ENCODE assay signal across 1 cellular context in genomic region chr18:79874553-79875530, GRCh38.
TF ChIP-seq lines count a peak whose summit lies in the region.

No MANE protein-coding gene starts in this region.

TF ChIP-seq in GM23338, 12 proteins besides CTCF, POLR2A, EP300 and RAD21 (continued from another document):
- TF ChIP-seq REST (IDR thresholded peaks at IDR 0.05; ENCODE audit: unreplicated experiment) (no peak), ZNF114 (CRISPR knock-in tag; IDR thresholded peaks at IDR 0.05) (no peak), ZNF331 (CRISPR knock-in tag; IDR thresholded peaks at IDR 0.05; ENCODE audit: low read depth) (no peak), JUNB (IDR thresholded peaks at IDR 0.05; ENCODE audit: unreplicated experiment) (no peak)
TF ChIP-seq in GM23338: peak in this region for 0.
